1 cellular context compared by ENCODE assay signal in the genomic region with DNA sequence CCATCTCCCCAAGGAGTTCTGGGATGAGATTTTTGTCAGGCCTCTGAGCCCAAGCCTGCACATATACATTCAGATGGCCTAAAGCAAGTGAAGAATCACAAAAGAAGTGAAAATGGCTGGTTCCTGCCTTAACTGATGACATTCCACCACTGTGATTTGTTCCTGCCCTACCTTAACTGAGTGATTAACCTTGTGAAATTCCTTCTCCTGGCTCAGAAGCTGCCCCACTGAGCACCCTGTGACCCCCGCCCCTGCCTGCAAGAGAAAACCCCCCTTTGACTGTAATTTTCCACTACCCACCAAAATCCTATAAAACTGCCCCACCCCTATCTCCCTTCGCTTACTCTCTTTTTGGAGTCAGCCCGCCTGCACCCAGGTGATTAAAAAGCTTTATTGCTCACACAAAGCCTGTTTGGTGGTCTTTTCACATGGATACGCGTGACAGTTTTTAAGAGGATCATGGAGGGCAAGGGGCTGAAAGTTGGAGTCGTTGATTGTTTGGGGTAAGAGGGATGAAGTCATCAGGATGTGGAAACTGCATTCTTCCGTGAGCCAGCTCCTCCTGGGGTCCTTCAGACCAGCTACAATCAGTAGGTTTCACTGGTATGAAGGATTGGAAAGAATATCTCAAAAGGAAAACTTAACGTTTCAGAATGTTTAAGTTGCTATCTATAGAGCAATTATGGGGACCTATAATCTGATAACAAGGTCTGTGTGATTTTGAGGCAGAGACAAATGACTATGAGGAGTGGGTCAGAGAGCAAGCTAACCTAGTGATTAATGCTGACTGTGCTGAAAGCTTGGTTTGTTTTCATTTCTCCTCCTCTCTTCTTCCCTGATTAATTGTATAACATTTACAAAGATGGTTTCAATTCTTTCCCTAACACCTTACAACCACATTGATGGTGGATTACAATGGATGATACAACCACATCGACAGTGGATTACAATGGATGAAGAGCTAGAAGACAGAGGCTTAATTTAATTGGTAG.
TF ChIP-seq lines count a peak whose summit lies in the region.

No MANE protein-coding gene starts in this region.

TF ChIP-seq in A549, 52 proteins besides CTCF, POLR2A, EP300 and RAD21 (continued from another document):
- TF ChIP-seq, protein P1, sequence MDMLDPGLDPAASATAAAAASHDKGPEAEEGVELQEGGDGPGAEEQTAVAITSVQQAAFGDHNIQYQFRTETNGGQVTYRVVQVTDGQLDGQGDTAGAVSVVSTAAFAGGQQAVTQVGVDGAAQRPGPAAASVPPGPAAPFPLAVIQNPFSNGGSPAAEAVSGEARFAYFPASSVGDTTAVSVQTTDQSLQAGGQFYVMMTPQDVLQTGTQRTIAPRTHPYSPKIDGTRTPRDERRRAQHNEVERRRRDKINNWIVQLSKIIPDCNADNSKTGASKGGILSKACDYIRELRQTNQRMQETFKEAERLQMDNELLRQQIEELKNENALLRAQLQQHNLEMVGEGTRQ (IDR thresholded peaks at IDR 0.05): no peak
TF ChIP-seq in A549: peak in this region for 1.
